In the genomic region with DNA sequence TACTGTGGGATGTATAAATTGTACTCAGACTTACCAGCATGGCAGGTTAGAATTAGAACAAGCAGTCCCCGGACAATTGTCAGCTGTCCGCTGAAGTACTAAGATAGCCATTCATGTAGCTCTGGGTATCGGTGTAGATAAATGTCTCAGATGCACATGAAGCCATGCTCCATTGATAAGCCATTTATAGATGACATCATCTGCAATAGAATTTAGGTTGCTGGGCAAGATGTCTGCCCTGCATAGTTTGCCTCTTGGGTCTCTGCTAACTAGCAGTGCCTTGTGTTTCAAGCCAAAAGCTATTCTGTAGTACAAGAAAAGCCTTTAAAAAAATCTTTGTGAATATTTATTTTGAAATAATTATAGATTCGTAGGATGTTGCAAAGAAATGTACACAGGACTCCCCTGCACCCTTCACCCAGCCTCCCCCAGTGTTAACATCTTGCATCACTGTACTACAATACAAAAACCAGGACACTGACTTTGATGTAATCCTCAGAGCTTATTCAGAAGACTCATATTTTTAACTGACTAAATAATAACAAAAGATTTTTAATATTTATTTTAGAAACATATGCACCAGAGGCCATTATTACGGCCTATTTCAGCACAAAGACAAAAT, we compare ENCODE assay signal across 19 cellular contexts.
DNase-seq lines count a peak whose midpoint lies in the region; ATAC-seq, FAIRE-seq and TF ChIP-seq lines count a peak whose summit lies in the region.
"Had no signal": no experiment of that assay in that cellular context is flagged by ENCODE, and none has a peak within 500 bp of the region (broad histone marks: within the 10 kb centered on the region; RNA-seq: fewer than 3 reads in every experiment).

No MANE protein-coding gene starts in this region.

- H3K9me3 ChIP-seq in HepG2 (ENCODE audit: low read length) (no peaks in the 10 kb centered on the region), right lobe of liver (no peaks in the 10 kb centered on the region), HEK293 (ENCODE audit: control insufficient read depth, insufficient read depth, low read depth, low read length) (no peaks in the 10 kb centered on the region), uterus (no peaks in the 10 kb centered on the region)
- H3K9me3 ChIP-seq: A549, Caco-2 had no signal

- no peak for TF ChIP-seq RAD21 in HepG2 (CRISPR knock-in tag; IDR thresholded peaks at IDR 0.05)

- H4K20me1 ChIP-seq in HepG2 (ENCODE audit: insufficient read depth, low read length), result no peaks in the 10 kb centered on the region

- in situ Hi-C loops in HepG2 (cut with HindIII; ENCODE audit: extremely low pct_ligation_motif_present, low pct_unique_long_range_greater_than_20kb), result no loop called here

- no peak for FAIRE-seq in HepG2 (lab: Jason Lieb, UNC)
- FAIRE-seq: A549, D721Med, G401.6, GM12891, GM19239 had no signal

- H3K4me3 ChIP-seq in HepG2 (replicated peaks in 1 of 3; ENCODE audit: insufficient read depth in 1 of 3, low read depth in 2 of 3, low read length in 3 of 3) (no peak overlapping the region), right lobe of liver (no peak overlapping the region), HEK293 (ENCODE audit: low read depth, low read length) (no peak overlapping the region), uterus (no peak overlapping the region)
- H3K4me3 ChIP-seq: A549 had no signal

- H3K27me3 ChIP-seq in HepG2 (ENCODE audit: control insufficient read depth in 1 of 2, insufficient read depth in 2 of 2, low read length in 2 of 2) (peaks cover 0 to 3% of the 10 kb centered on the region in 2 experiments; a peak in 1 of 5 replicates), right lobe of liver (no peaks in the 10 kb centered on the region), uterus (no peaks in the 10 kb centered on the region)

- no peaks in the 10 kb centered on the region for H3K79me2 ChIP-seq in HepG2 (ENCODE audit: insufficient read depth, low read length)

- no peak overlapping the region for H3K4me2 ChIP-seq in HepG2 (ENCODE audit: low read depth, low read length)
- H3K4me2 ChIP-seq: A549 had no signal

- TF ChIP-seq CTCF in HepG2 (CRISPR knock-in tag; IDR thresholded peaks at IDR 0.05) (no peak), right lobe of liver (IDR thresholded peaks at IDR 0.05) (no peak), HEK293 (tag by site-specific recombination; IDR thresholded peaks at IDR 0.05) (no peak), uterus (IDR thresholded peaks at IDR 0.05) (no peak)

- ATAC-seq in HepG2 (no peak), right lobe of liver (no peak)
- ATAC-seq: A549; CD8-positive, alpha-beta T cell had no signal

- H3K4me1 ChIP-seq in HepG2 (ENCODE audit: insufficient read depth, low read length) (no peaks in the 10 kb centered on the region), right lobe of liver (no peaks in the 10 kb centered on the region), HEK293 (ENCODE audit: control insufficient read depth, insufficient read depth, low read length) (no peaks in the 10 kb centered on the region), uterus (no peaks in the 10 kb centered on the region)
- H3K4me1 ChIP-seq: A549, Caco-2 had no signal

- no peak overlapping the region for H2AFZ ChIP-seq in HepG2 (ENCODE audit: low read length)

- BruUV-seq in HepG2 (replicated peaks; lab: Mats Ljungman, UMichigan), result no TSS peak

- intact Hi-C loops in HepG2 (cut with micrococcal nuclease; ENCODE audit: unreplicated experiment), result no loop called here
- intact Hi-C loops in right lobe of liver (cut with DNase I), result no loop called here
- intact Hi-C loops in uterus (cut with DNase I; ENCODE audit: low total_unique reads), result no loop called here

- no peak overlapping the region for H3K9ac ChIP-seq in HepG2 (ENCODE audit: insufficient read depth, low read depth, low read length)

- H3K27ac ChIP-seq in HepG2 (ENCODE audit: extremely low read length, insufficient read depth, low read length) (no peak overlapping the region), right lobe of liver (no peak overlapping the region), HEK293 (ENCODE audit: extremely low read depth, low read depth, low read length) (no peak overlapping the region), uterus (no peak overlapping the region)
- H3K27ac ChIP-seq: 22Rv1, A549, C4-2B had no signal

- CTCF ChIA-PET in HepG2 (lab: Yijun Ruan, JAX; ENCODE audit: low intra/inter-chr PET ratio, low total read pairs) (no interaction called here), HEK293 (lab: Yijun Ruan, JAX) (interaction anchor here (0.7 kb wide), 1 partner anchor 96 kb away, joined by 3 read pairs; no protein-coding TSS in a partner anchor)

- H3K36me3 ChIP-seq in HepG2 (replicated peaks in 1 of 2; ENCODE audit: control insufficient read depth in 1 of 2, insufficient read depth in 2 of 2, low read length in 2 of 2) (no peaks in the 10 kb centered on the region), right lobe of liver (no peaks in the 10 kb centered on the region), HEK293 (ENCODE audit: control insufficient read depth in 2 of 2, insufficient read depth in 1 of 2, low read length in 2 of 2) (no peaks in the 10 kb centered on the region), uterus (no peaks in the 10 kb centered on the region)

- no peak for DNase-seq in HepG2 (ENCODE audit: low spot score)
- DNase-seq in right lobe of liver, result no peak
- no peak for DNase-seq in uterus
- no peak for DNase-seq in retina
- DNase-seq: AML-193; Caco-2; Calu3; CD4-positive, alpha-beta T cell; CD8-positive, alpha-beta T cell; DMS79 treated with DMSO at 0.1 percent for 48 hours; GF-D8 had no signal

- 25% methylated on average over 5 of the region's 5 CpGs for WGBS in HepG2 (ENCODE audit: low lambda C conversion rate)
- 49% methylated on average over 4 of the region's 5 CpGs for WGBS in right lobe of liver (ENCODE audit: insufficient coverage, low coverage, low lambda C conversion rate, missing lambda C conversion rate)

- TF ChIP-seq POLR2A in HepG2 (IDR thresholded peaks at IDR 0.05; ENCODE audit: insufficient read depth in 1 of 2, low read depth in 2 of 2, low read length in 2 of 2) (no peak), right lobe of liver (IDR thresholded peaks at IDR 0.05) (no peak), uterus (IDR thresholded peaks at IDR 0.05) (no peak)

- TF ChIP-seq EP300 in HepG2 (IDR thresholded peaks at IDR 0.05; ENCODE audit: low read depth in 2 of 2, low read length in 2 of 2) (no peak), HepG2 (CRISPR knock-in tag; IDR thresholded peaks at IDR 0.05; ENCODE audit: borderline replicate concordance) (no peak)

- POLR2A ChIA-PET in HepG2 (lab: Yijun Ruan, JAX) (no interaction called here), HEK293 (lab: Yijun Ruan, JAX) (no interaction called here)

TF ChIP-seq in HepG2, 621 proteins besides CTCF, POLR2A, EP300 and RAD21:
- peak; percentile 98 for TF ChIP-seq ATF7 (IDR thresholded peaks at IDR 0.05)
- no peak for TF ChIP-seq ATF7 (CRISPR knock-in tag; IDR thresholded peaks at IDR 0.05)
- no peak for TF ChIP-seq ASH2L (IDR thresholded peaks at IDR 0.05; ENCODE audit: insufficient read length, low read depth, low read length)
- TF ChIP-seq ZEB1 (IDR thresholded peaks at IDR 0.05; ENCODE audit: insufficient replicate concordance, low read depth), result no peak
- TF ChIP-seq CREB1 (IDR thresholded peaks at IDR 0.05), result peak; percentile 84
- no peak for TF ChIP-seq CREB1 (CRISPR knock-in tag; IDR thresholded peaks at IDR 0.05)

TF ChIP-seq in HEK293, 187 proteins besides CTCF, POLR2A, EP300 and RAD21:
- TF ChIP-seq ZNF155 (tag by site-specific recombination; IDR thresholded peaks at IDR 0.05) (no peak), ZNF529 (tag by site-specific recombination; IDR thresholded peaks at IDR 0.05; ENCODE audit: insufficient replicate concordance) (peak; percentile 98)
